ENCODE assay signal across 22 cellular contexts in genomic region chr20:19431308-19431685, GRCh38.
"Had no signal": no experiment of that assay in that cellular context is flagged by ENCODE, and none has a peak within 500 bp of the region (broad histone marks: within the 10 kb centered on the region; RNA-seq: fewer than 3 reads in every experiment).

No MANE protein-coding gene starts in this region.

- ATAC-seq: foreskin keratinocyte, gastroesophageal sphincter, heart left ventricle, left cardiac atrium, left lung, left ventricle myocardium superior, lower lobe of right lung, mucosa of descending colon had no signal

- H3K27ac Mint-ChIP-seq: immature natural killer cell, mesothelial cell of epicardium, naive B cell had no signal

- H3K4me3 Mint-ChIP-seq: immature natural killer cell, mesothelial cell of epicardium, naive B cell had no signal

- DNase-seq: dermis blood vessel endothelial cell; dorsolateral prefrontal cortex; effector CD4-positive, alpha-beta T cell; effector memory CD4-positive, alpha-beta T cell; esophagus squamous epithelium; foreskin keratinocyte; heart left ventricle; hypothalamus; immature natural killer cell; left cardiac atrium; left lung; left ventricle myocardium superior; lower lobe of right lung; mesenchymal stem cell; mucosa of descending colon; naive B cell had no signal

- FAIRE-seq: colon, endothelial cell of umbilical vein, frontal cortex, keratinocyte had no signal

- H3K36me3 Mint-ChIP-seq: immature natural killer cell, mesothelial cell of epicardium, naive B cell had no signal

- H3K9me3 Mint-ChIP-seq: immature natural killer cell, mesothelial cell of epicardium had no signal
